ENCODE assay signal across 17 cellular contexts in genomic region chr7:70356324-70356797, GRCh38.
A peak's percentile ranks its signal among the peaks of the same experiment; 100 is the strongest.
DNase-seq lines count a peak whose midpoint lies in the region; ATAC-seq and TF ChIP-seq lines count a peak whose summit lies in the region.
"Had no signal": no experiment of that assay in that cellular context is flagged by ENCODE, and none has a peak within 500 bp of the region (broad histone marks: within the 10 kb centered on the region; RNA-seq: fewer than 3 reads in every experiment).

No MANE protein-coding gene starts in this region.

- ATAC-seq in HG03571 (IDR thresholded peaks at IDR 0.05; ENCODE audit: unreplicated experiment) = no peak
- ATAC-seq in GM18907 (IDR thresholded peaks at IDR 0.05; ENCODE audit: unreplicated experiment) = no peak
- no peak for ATAC-seq in Right ventricle myocardium inferior
- ATAC-seq: activated CD4-positive, alpha-beta T cell treated with anti-CD3 and anti-CD28 coated beads for 36 hours; CD8-positive, alpha-beta T cell had no signal

- H3K4me1 Mint-ChIP-seq in nephron progenitor cell = peaks cover 57% of the 10 kb centered on the region

- peak overlapping the region; percentile 57 for H3K4me3 Mint-ChIP-seq in nephron progenitor cell
- H3K4me3 Mint-ChIP-seq: activated CD4-positive, alpha-beta T cell treated with anti-CD3 and anti-CD28 coated beads for 36 hours; activated naive CD4-positive, alpha-beta T cell treated with anti-CD3 and anti-CD28 coated beads, Interleukin-2, amount 10 ng/mL, durations not matched to agents 7 days and 5 days; CD8-positive, alpha-beta T cell; dendritic cell treated with granulocyte-macrophage colony-stimulating factor and Interleukin-4, amounts not matched to agents 40 ng/mL and 50 ng/mL, for 4 days had no signal

- TF ChIP-seq CTCF in nephron progenitor cell (IDR thresholded peaks at IDR 0.05) = no peak

- intact Hi-C loops in Right ventricle myocardium inferior (cut with DNase I) = no loop called here

- peak overlapping the region; percentile 93 for H3K27ac Mint-ChIP-seq in nephron progenitor cell
- H3K27ac Mint-ChIP-seq: activated CD4-positive, alpha-beta T cell treated with anti-CD3 and anti-CD28 coated beads for 36 hours; activated naive CD4-positive, alpha-beta T cell treated with anti-CD3 and anti-CD28 coated beads, Interleukin-2, amount 10 ng/mL, durations not matched to agents 7 days and 5 days; CD8-positive, alpha-beta T cell had no signal

- peaks cover 6% of the 10 kb centered on the region for H3K27me3 Mint-ChIP-seq in nephron progenitor cell (ENCODE audit: low read depth, poor library complexity)
- H3K27me3 Mint-ChIP-seq: activated CD4-positive, alpha-beta T cell treated with anti-CD3 and anti-CD28 coated beads for 36 hours; activated naive CD4-positive, alpha-beta T cell treated with anti-CD3 and anti-CD28 coated beads, Interleukin-2, amount 10 ng/mL, durations not matched to agents 7 days and 5 days; dendritic cell treated with granulocyte-macrophage colony-stimulating factor and Interleukin-4, amounts not matched to agents 40 ng/mL and 50 ng/mL, for 4 days had no signal

- no peaks in the 10 kb centered on the region for H3K9me3 Mint-ChIP-seq in nephron progenitor cell
- H3K9me3 Mint-ChIP-seq: CD8-positive, alpha-beta T cell; dendritic cell treated with granulocyte-macrophage colony-stimulating factor and Interleukin-4, amounts not matched to agents 40 ng/mL and 50 ng/mL, for 4 days had no signal

- H3K36me3 Mint-ChIP-seq in nephron progenitor cell (ENCODE audit: low read depth) = peaks cover 12% of the 10 kb centered on the region
- H3K36me3 Mint-ChIP-seq: activated naive CD4-positive, alpha-beta T cell treated with anti-CD3 and anti-CD28 coated beads, Interleukin-2, amount 10 ng/mL, durations not matched to agents 7 days and 5 days; CD8-positive, alpha-beta T cell had no signal

- DNase-seq in DMS79 (lab: John Stamatoyannopoulos, UW) (peak; percentile 81), NCI-H1092 (lab: John Stamatoyannopoulos, UW) (peak; percentile 80), NCI-H446 treated with DMSO at 0.1 percent for 48 hours (lab: John Stamatoyannopoulos, UW) (peak; percentile 86), nephron progenitor cell (no peak), Right ventricle myocardium inferior (ENCODE audit: missing footprints) (no peak)
- DNase-seq: activated CD4-positive, alpha-beta T cell treated with anti-CD3 and anti-CD28 coated beads for 36 hours; activated naive CD4-positive, alpha-beta T cell treated with anti-CD3 and anti-CD28 coated beads, Interleukin-2, amount 10 ng/mL, durations not matched to agents 7 days and 5 days; activated T-cell treated with anti-CD3 and anti-CD28 coated beads, Interleukin-2, amount 50 U/mL, for 48 hours; CD8-positive, alpha-beta T cell; GOT3; kidney glomerular epithelial cell; spleen; stimulated activated CD4-positive, alpha-beta T cell treated with anti-CD3 and anti-CD28 coated beads, Interleukin-4, amount 100 ng/mL, for 1 hour; stimulated activated naive CD4-positive, alpha-beta T cell treated with Interleukin-2 at 50 U/mL for 16 hours had no signal

Comparison
In these comparisons a context has a peak if more than half of its experiments do, and no peak if none do; other contexts are left out.
1. DNase-seq: peak in DMS79 (single experiment), NCI-H1092 (single experiment) and NCI-H446 treated with DMSO at 0.1 percent for 48 hours (single experiment); none in nephron progenitor cell (single experiment) and Right ventricle myocardium inferior (single experiment).